In the genomic region with DNA sequence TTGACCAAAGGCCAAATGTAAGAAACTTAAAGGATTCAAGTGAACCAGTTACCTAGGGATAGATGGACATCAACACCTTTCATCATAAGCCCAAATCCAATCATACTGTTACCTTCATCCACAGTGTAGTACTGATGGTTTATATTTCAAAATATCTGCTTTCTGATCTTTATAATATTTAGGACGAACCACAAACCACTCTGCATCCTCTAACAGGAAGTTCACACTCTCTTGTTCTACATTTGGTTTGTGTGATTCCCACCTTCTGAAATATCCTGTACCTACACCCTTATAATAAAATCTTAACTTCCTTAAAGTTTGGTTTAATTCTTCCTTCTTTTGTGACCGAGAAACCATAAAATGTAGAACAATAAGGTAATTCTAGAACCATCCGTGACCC, we compare ENCODE assay signal across 1 cellular context.
TF ChIP-seq lines count a peak whose summit lies in the region.

No MANE protein-coding gene starts in this region.

TF ChIP-seq in A549, 52 proteins besides CTCF, POLR2A, EP300 and RAD21 (continued from another document):
- TF ChIP-seq, protein P1, sequence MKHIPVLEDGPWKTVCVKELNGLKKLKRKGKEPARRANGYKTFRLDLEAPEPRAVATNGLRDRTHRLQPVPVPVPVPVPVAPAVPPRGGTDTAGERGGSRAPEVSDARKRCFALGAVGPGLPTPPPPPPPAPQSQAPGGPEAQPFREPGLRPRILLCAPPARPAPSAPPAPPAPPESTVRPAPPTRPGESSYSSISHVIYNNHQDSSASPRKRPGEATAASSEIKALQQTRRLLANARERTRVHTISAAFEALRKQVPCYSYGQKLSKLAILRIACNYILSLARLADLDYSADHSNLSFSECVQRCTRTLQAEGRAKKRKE (CRISPR knock-in tag; IDR thresholded peaks at IDR 0.05; ENCODE audit: low read depth), result no peak
- TF ChIP-seq FOSB (CRISPR knock-in tag; IDR thresholded peaks at IDR 0.05) (no peak), EHF (CRISPR knock-in tag; IDR thresholded peaks at IDR 0.05) (no peak), NPAS2 (CRISPR knock-in tag; IDR thresholded peaks at IDR 0.05; ENCODE audit: borderline replicate concordance) (no peak), ZSCAN20 (CRISPR knock-in tag; IDR thresholded peaks at IDR 0.05) (no peak), POLR2AphosphoS2 (conservative IDR thresholded peaks at IDR 0.05; ENCODE audit: low read length) (no peak), ZNF302 (CRISPR knock-in tag; IDR thresholded peaks at IDR 0.05) (no peak), GATA3 (IDR thresholded peaks at IDR 0.05; ENCODE audit: borderline replicate concordance) (no peak), NR3C1 (IDR thresholded peaks at IDR 0.05) (no peak), CEBPB (IDR thresholded peaks at IDR 0.05) (no peak)
- TF ChIP-seq, protein P2, sequence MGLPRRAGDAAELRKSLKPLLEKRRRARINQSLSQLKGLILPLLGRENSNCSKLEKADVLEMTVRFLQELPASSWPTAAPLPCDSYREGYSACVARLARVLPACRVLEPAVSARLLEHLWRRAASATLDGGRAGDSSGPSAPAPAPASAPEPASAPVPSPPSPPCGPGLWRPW (IDR thresholded peaks at IDR 0.05), result no peak
